21 cellular contexts compared by ENCODE assay signal in genomic region chr13:21541271-21541670, GRCh38.
"Had no signal": no experiment of that assay in that cellular context is flagged by ENCODE, and none has a peak within 500 bp of the region (broad histone marks: within the 10 kb centered on the region; RNA-seq: fewer than 3 reads in every experiment).

No MANE protein-coding gene starts in this region.

- ATAC-seq: activated CD8-positive, alpha-beta T cell treated with anti-CD3 and anti-CD28 coated beads, Interleukin-2, amount 10 ng/mL, durations not matched to agents 7 days and 5 days; activated naive CD4-positive, alpha-beta T cell treated with anti-CD3 and anti-CD28 coated beads, Interleukin-2, amount 50 U/mL, for 72 hours; gastroesophageal sphincter; left ventricle myocardium superior; natural killer cell had no signal

- FAIRE-seq: TTC549 had no signal

- H3K4me3 ChIP-seq: gastroesophageal sphincter, sigmoid colon, spleen, suprapubic skin had no signal

- H3K27ac ChIP-seq: brain microvascular endothelial cell, gastroesophageal sphincter, sigmoid colon, spleen, suprapubic skin had no signal

- DNase-seq: activated B cell treated with CpG ODN at 0.5 μM for 24 hours; activated CD4-positive, alpha-beta T cell treated with anti-CD3 and anti-CD28 coated beads for 48 hours; activated CD8-positive, alpha-beta memory T cell treated with anti-CD3 and anti-CD28 coated beads, Interleukin-2, amount 50 U/mL, for 4 hours; activated CD8-positive, alpha-beta T cell treated with anti-CD3 and anti-CD28 coated beads, Interleukin-2, amount 10 ng/mL, durations not matched to agents 7 days and 5 days; activated gamma-delta T cell; activated T-cell treated with anti-CD3 and anti-CD28 coated beads, Interleukin-2, amount 50 U/mL, for 48 hours; amniotic stem cell; dermis blood vessel endothelial cell; islet precursor cell; left ventricle myocardium superior; mesendoderm; natural killer cell; sigmoid colon; spleen; T-helper 2 cell; trophoblast cell had no signal

- H3K9me3 ChIP-seq: gastroesophageal sphincter, sigmoid colon, spleen, suprapubic skin had no signal

- H3K27me3 ChIP-seq: brain microvascular endothelial cell, gastroesophageal sphincter, sigmoid colon, spleen, suprapubic skin had no signal

- H3K4me1 ChIP-seq: suprapubic skin had no signal

- H3K36me3 ChIP-seq: brain microvascular endothelial cell had no signal
